ENCODE assay signal across 18 cellular contexts in genomic region chr7:49848211-49848841, GRCh38.
"Had no signal": no experiment of that assay in that cellular context is flagged by ENCODE, and none has a peak within 500 bp of the region (broad histone marks: within the 10 kb centered on the region; RNA-seq: fewer than 3 reads in every experiment).

No MANE protein-coding gene starts in this region.

- H3K79me2 ChIP-seq: hepatocyte had no signal

- H3K9me3 Mint-ChIP-seq: activated CD4-positive, alpha-beta T cell treated with anti-CD3 and anti-CD28 coated beads, Interleukin-2, amount 10 ng/mL, durations not matched to agents 7 days and 5 days; activated T-cell treated with anti-CD3 and anti-CD28 coated beads, Interleukin-2, amount 50 U/mL, for 72 hours; stimulated activated naive B cell treated with anti-CD40 and anti-IgM and Interleukin-4, amounts not matched to agents 10 μg/mL and 1 μg/mL and 100 μg/mL, for 72 hours had no signal

- H3K36me3 Mint-ChIP-seq: stimulated activated naive B cell treated with anti-CD40 and anti-IgM and Interleukin-4, amounts not matched to agents 10 μg/mL and 1 μg/mL and 100 μg/mL, for 72 hours had no signal

- H3K27me3 ChIP-seq: brain microvascular endothelial cell, esophagus muscularis mucosa, hepatocyte, left lung, sigmoid colon, tibial artery, vagina had no signal

- H3K9me3 ChIP-seq: esophagus muscularis mucosa, left lung, psoas muscle, sigmoid colon, tibial artery, vagina had no signal

- H3K27ac ChIP-seq: brain microvascular endothelial cell, coronary artery, esophagus muscularis mucosa, hepatocyte, left lung, psoas muscle, sigmoid colon, tibial artery, vagina had no signal

- H3K27me3 Mint-ChIP-seq: activated CD4-positive, alpha-beta T cell treated with anti-CD3 and anti-CD28 coated beads, Interleukin-2, amount 10 ng/mL, durations not matched to agents 7 days and 5 days had no signal

- H3K4me1 Mint-ChIP-seq: activated CD4-positive, alpha-beta T cell treated with anti-CD3 and anti-CD28 coated beads, Interleukin-2, amount 10 ng/mL, durations not matched to agents 7 days and 5 days; stimulated activated naive B cell treated with anti-CD40 and anti-IgM and Interleukin-4, amounts not matched to agents 10 μg/mL and 1 μg/mL and 100 μg/mL, for 72 hours had no signal

- DNase-seq: activated CD4-positive, alpha-beta T cell treated with anti-CD3 and anti-CD28 coated beads, Interleukin-2, amount 10 ng/mL, durations not matched to agents 7 days and 5 days; activated CD8-positive, alpha-beta memory T cell treated with anti-CD3 and anti-CD28 coated beads, Interleukin-2, amount 50 U/mL, for 48 hours; activated effector memory CD4-positive, alpha-beta T cell treated with anti-CD3 and anti-CD28 coated beads, Interleukin-2, amount 50 U/mL, for 16 hours; activated naive CD4-positive, alpha-beta T cell treated with anti-CD3 and anti-CD28 coated beads, Interleukin-2, amount 50 U/mL, for 16 hours; activated T-cell treated with anti-CD3 and anti-CD28 coated beads, Interleukin-2, amount 50 U/mL, for 72 hours; aorta; brain microvascular endothelial cell; left lung; psoas muscle; sigmoid colon; stimulated activated naive B cell treated with anti-CD40 and anti-IgM and Interleukin-4, amounts not matched to agents 10 μg/mL and 1 μg/mL and 100 μg/mL, for 72 hours; tibial artery had no signal

- H3K4me3 ChIP-seq: coronary artery, esophagus muscularis mucosa, hepatocyte, left lung, psoas muscle, sigmoid colon, tibial artery, vagina had no signal

- H3K4me3 Mint-ChIP-seq: activated CD4-positive, alpha-beta T cell treated with anti-CD3 and anti-CD28 coated beads, Interleukin-2, amount 10 ng/mL, durations not matched to agents 7 days and 5 days; activated T-cell treated with anti-CD3 and anti-CD28 coated beads, Interleukin-2, amount 50 U/mL, for 72 hours; stimulated activated naive B cell treated with anti-CD40 and anti-IgM and Interleukin-4, amounts not matched to agents 10 μg/mL and 1 μg/mL and 100 μg/mL, for 72 hours had no signal

- H3K36me3 ChIP-seq: brain microvascular endothelial cell, esophagus muscularis mucosa, left lung, sigmoid colon, tibial artery, vagina had no signal

- H3K4me1 ChIP-seq: left lung, psoas muscle, sigmoid colon, tibial artery, vagina had no signal

- FAIRE-seq: endometrium, islet of Langerhans had no signal

- H2AFZ ChIP-seq: hepatocyte had no signal

- ATAC-seq: activated T-cell treated with anti-CD3 and anti-CD28 coated beads, Interleukin-2, amount 50 U/mL, for 72 hours; left lung; psoas muscle; stimulated activated naive B cell treated with anti-CD40 and anti-IgM and Interleukin-4, amounts not matched to agents 10 μg/mL and 1 μg/mL and 100 μg/mL, for 72 hours had no signal

- H3K4me2 ChIP-seq: hepatocyte had no signal

- H3K27ac Mint-ChIP-seq: activated CD4-positive, alpha-beta T cell treated with anti-CD3 and anti-CD28 coated beads, Interleukin-2, amount 10 ng/mL, durations not matched to agents 7 days and 5 days; activated T-cell treated with anti-CD3 and anti-CD28 coated beads, Interleukin-2, amount 50 U/mL, for 72 hours; stimulated activated naive B cell treated with anti-CD40 and anti-IgM and Interleukin-4, amounts not matched to agents 10 μg/mL and 1 μg/mL and 100 μg/mL, for 72 hours had no signal
